7 cellular contexts compared by ENCODE assay signal in the genomic region with DNA sequence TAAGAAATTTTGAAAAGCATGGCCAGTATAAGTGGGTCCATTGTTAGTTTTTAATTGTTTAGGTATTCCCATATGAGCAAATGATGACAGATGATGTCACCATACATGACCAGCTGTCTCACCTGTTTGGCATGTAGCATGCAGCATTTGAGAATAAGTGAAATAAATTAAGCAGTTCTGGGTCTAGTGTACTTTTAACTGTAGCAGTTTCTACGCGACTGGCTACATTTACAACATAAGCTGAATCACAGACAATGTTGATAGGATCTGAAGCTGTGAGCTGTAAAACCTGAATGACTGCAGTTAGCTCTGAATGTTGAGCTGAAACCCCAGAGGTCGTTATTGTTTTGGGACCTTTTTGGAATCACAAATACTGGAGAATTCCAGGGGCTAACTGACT. TPM values are rescaled to one million over a fixed set of nuclear protein-coding genes. Genes with fewer than 3 reads are reported as not detected.
DNase-seq lines count a peak whose midpoint lies in the region; ATAC-seq and TF ChIP-seq lines count a peak whose summit lies in the region.
"Not testable (repeated sequence)": the region's sequence is repeated elsewhere in the genome, so short reads cannot be mapped to it uniquely, and the experiment has no call there.

No MANE protein-coding gene starts in this region.

- H4K8ac ChIP-seq in IMR-90 (ENCODE audit: low read depth in 2 of 2, low read length in 2 of 2), result not testable (repeated sequence)

- H3K4me2 ChIP-seq in IMR-90 (ENCODE audit: low read depth, low read length); mammary epithelial cell (ENCODE audit: insufficient read depth, low read depth, low read length): not testable (repeated sequence)
- peak overlapping the region; percentile 86 for H3K4me2 ChIP-seq in hepatocyte

- H3K4ac ChIP-seq in IMR-90 (ENCODE audit: low read depth, low read length), result not testable (repeated sequence)

- not testable (repeated sequence) for H3K23ac ChIP-seq in IMR-90 (ENCODE audit: low read depth, low read length)

- H3K36me3 ChIP-seq in IMR-90 (ENCODE audit: control insufficient read depth, insufficient read depth, low read length), result peaks cover 34% of the 10 kb centered on the region
- peaks cover 11% of the 10 kb centered on the region for H3K36me3 ChIP-seq in mammary epithelial cell (ENCODE audit: insufficient read depth, low read length)
- peaks cover 20% of the 10 kb centered on the region for H3K36me3 ChIP-seq in hepatocyte (replicated peaks; ENCODE audit: insufficient read depth, low read depth)

- H4K91ac ChIP-seq in IMR-90 (ENCODE audit: insufficient read depth, low read depth, low read length), result not testable (repeated sequence)

- not testable (repeated sequence) for TF ChIP-seq POLR2A in IMR-90 (IDR thresholded peaks at IDR 0.05; ENCODE audit: low read depth, low read length)

- not testable (repeated sequence) for H3K9me2 ChIP-seq in hepatocyte (replicated peaks; ENCODE audit: insufficient read depth)

- peaks cover 21% of the 10 kb centered on the region for H3K9me3 ChIP-seq in IMR-90 (ENCODE audit: control insufficient read depth, insufficient read depth, low read length)
- H3K9me3 ChIP-seq in mammary epithelial cell (replicated peaks; ENCODE audit: insufficient read depth, low read length), result peaks cover 25% of the 10 kb centered on the region
- H3K9me3 ChIP-seq in hepatocyte (ENCODE audit: low read depth), result peaks cover 16% of the 10 kb centered on the region

- not testable (repeated sequence) for H3K18ac ChIP-seq in IMR-90 (ENCODE audit: low read depth, low read length)

- not testable (repeated sequence) for H2AK9ac ChIP-seq in IMR-90 (replicated peaks; ENCODE audit: low read depth, low read length, poor library complexity)

- POLR2A ChIA-PET in IMR-90 (lab: Charles Lee; ENCODE audit: unreplicated experiment), result not testable (repeated sequence)

- in situ Hi-C loops in IMR-90 (cut with MboI; ENCODE audit: low sequenced_read_pairs); mammary epithelial cell (cut with MboI; ENCODE audit: low sequenced_read_pairs in 2 of 2): not testable (repeated sequence)

- dilution Hi-C loops in IMR-90 (cut with HindIII; ENCODE audit: low sequenced_read_pairs, unreplicated experiment); mammary epithelial cell (cut with HindIII; ENCODE audit: low sequenced_read_pairs): not testable (repeated sequence)

- not testable (repeated sequence) for H3K27ac ChIP-seq in IMR-90 (ENCODE audit: insufficient read depth, low read length); mammary epithelial cell (ENCODE audit: insufficient read depth, low read depth, low read length)
- peak overlapping the region; percentile 49 for H3K27ac ChIP-seq in VCaP
- H3K27ac ChIP-seq in hepatocyte, result peak overlapping the region; percentile 56

- not testable (repeated sequence) for ATAC-seq in IMR-90 (ENCODE audit: low read depth)

- intact Hi-C loops in IMR-90 (cut with micrococcal nuclease); mammary epithelial cell (cut with micrococcal nuclease): not testable (repeated sequence)

- WGBS in IMR-90 (ENCODE audit: extremely low coverage in 2 of 2, insufficient read length in 1 of 2), 2 experiments, result 57% methylated on average over 1 of the region's 3 CpGs; no CpG with 5 or more reads in 1 of the 2 experiments
- 67% methylated on average over 3 of the region's 3 CpGs for WGBS in mammary epithelial cell (ENCODE audit: low coverage, missing lambda C conversion rate)
- WGBS in hepatocyte (ENCODE audit: low lambda C conversion rate, missing lambda C conversion rate), result 44% methylated on average over 3 of the region's 3 CpGs

- not testable (repeated sequence) for BruUV-seq in IMR-90 (replicated peaks; lab: Mats Ljungman, UMichigan); mammary epithelial cell (replicated peaks; lab: Mats Ljungman, UMichigan)

- H2AFZ ChIP-seq in IMR-90 (replicated peaks; ENCODE audit: low read length, poor library complexity); mammary epithelial cell (ENCODE audit: low read depth, low read length); hepatocyte: not testable (repeated sequence)

- H2BK15ac ChIP-seq in IMR-90 (ENCODE audit: low read depth, low read length), result not testable (repeated sequence)

- not testable (repeated sequence) for H2AK5ac ChIP-seq in IMR-90 (ENCODE audit: low read depth, low read length)

- H3K79me1 ChIP-seq in IMR-90 (ENCODE audit: low read depth in 1 of 2, low read length in 2 of 2), result peaks cover 11 to 14% of the 10 kb centered on the region in 2 experiments

- H3K9ac ChIP-seq in IMR-90 (ENCODE audit: low read depth, low read length); mammary epithelial cell (ENCODE audit: insufficient read depth, low read length): not testable (repeated sequence)

- not testable (repeated sequence) for TF ChIP-seq RAD21 in IMR-90 (IDR thresholded peaks at IDR 0.05; ENCODE audit: low read length)

- not testable (repeated sequence) for H3K4me3 ChIP-seq in IMR-90 (ENCODE audit: insufficient read depth, low read depth, low read length); mammary epithelial cell (replicated peaks in 1 of 3; ENCODE audit: insufficient read depth in 1 of 3, low read depth in 2 of 3, low read length in 3 of 3); fibroblast of mammary gland (ENCODE audit: control insufficient read depth, low read depth, low read length); hepatocyte

- H3K14ac ChIP-seq in IMR-90 (replicated peaks; ENCODE audit: low read depth, low read length), result not testable (repeated sequence)

- H3K4me1 ChIP-seq in IMR-90 (ENCODE audit: control insufficient read depth, insufficient read depth, low read length); mammary epithelial cell (ENCODE audit: insufficient read depth, low read length); hepatocyte (ENCODE audit: insufficient read depth): not testable (repeated sequence)

- TF ChIP-seq CTCF in IMR-90 (conservative IDR thresholded peaks at IDR 0.05; ENCODE audit: low read depth, low read length); VCaP (conservative IDR thresholded peaks at IDR 0.05); mammary epithelial cell (conservative IDR thresholded peaks at IDR 0.05 in 1 of 2, IDR thresholded peaks at IDR 0.05 in 1 of 2; ENCODE audit: extremely low read depth in 1 of 2, insufficient read depth in 1 of 2, low read depth in 1 of 2, low read length in 2 of 2); fibroblast of mammary gland (conservative IDR thresholded peaks at IDR 0.05; ENCODE audit: control insufficient read depth, insufficient read depth, low read depth, low read length); hepatocyte (IDR thresholded peaks at IDR 0.05; ENCODE audit: poor library complexity): not testable (repeated sequence)

- not testable (repeated sequence) for H2BK120ac ChIP-seq in IMR-90 (ENCODE audit: low read depth, low read length)

- H4K5ac ChIP-seq in IMR-90 (ENCODE audit: low read depth, low read length), result not testable (repeated sequence)

- CTCF ChIA-PET in IMR-90 (lab: Yijun Ruan, JAX); mammary epithelial cell (lab: Charles Lee; ENCODE audit: low non-redundant PET): not testable (repeated sequence)

- H2BK5ac ChIP-seq in IMR-90 (ENCODE audit: low read depth, low read length, poor library complexity, severe bottlenecking), result not testable (repeated sequence)

- not testable (repeated sequence) for H2BK20ac ChIP-seq in IMR-90 (ENCODE audit: low read depth, low read length)

- not testable (repeated sequence) for H3K9me1 ChIP-seq in IMR-90 (ENCODE audit: insufficient read depth, low read length)

- DNase-seq in EL, result peak; percentile 28
- DNase-seq in IMR-90, result peak; percentile 65
- peak; percentile 52 for DNase-seq in mammary epithelial cell
- DNase-seq in fibroblast of mammary gland (ENCODE audit: low read depth), result peak; percentile 10
- peak; percentile 11 for DNase-seq in hepatocyte (ENCODE audit: low spot score)
- DNase-seq in renal cortical epithelial cell (ENCODE audit: low read depth), result peak; percentile 26

- not testable (repeated sequence) for H3K56ac ChIP-seq in IMR-90 (ENCODE audit: extremely low read depth, insufficient read depth, low read length)

- H4K20me1 ChIP-seq in IMR-90 (ENCODE audit: insufficient read depth, low read length); mammary epithelial cell (ENCODE audit: insufficient read depth, low read length); hepatocyte (ENCODE audit: insufficient read depth, poor library complexity, severe bottlenecking): not testable (repeated sequence)

- not testable (repeated sequence) for H3K79me2 ChIP-seq in mammary epithelial cell (ENCODE audit: insufficient read depth, low read length)
- H3K79me2 ChIP-seq in hepatocyte, result peaks cover 15% of the 10 kb centered on the region

- not testable (repeated sequence) for H3K27me3 ChIP-seq in IMR-90 (ENCODE audit: control insufficient read depth, insufficient read depth, low read length); mammary epithelial cell (ENCODE audit: insufficient read depth, low read length); hepatocyte

RNA-seq across cellular contexts. Expression of gene ZNF627, which starts 25.1 kb away (rescaled TPM):
- total RNA-seq in IMR-90 (2012; rRNA removed), result 32.8 and 34.4 TPM in 2 replicates
- polyA plus RNA-seq in IMR-90 (2012; rRNA removed), result 4.3 and 6.3 TPM in 2 replicates
- 1.3 and 1.7 TPM in 2 replicates for polyA plus RNA-seq in IMR-90 (2012; cell fraction: cytosol; rRNA removed)
- polyA plus RNA-seq in IMR-90 (2012; cell fraction: nucleus; rRNA removed; ENCODE audit: low replicate concordance), result 1.1 and 9.2 TPM in 2 replicates
- 10 to 100 TPM in 1 of 2 donors, 1 to 10 TPM in 1; 7.4 to 18.5 TPM for total RNA-seq in mammary epithelial cell
- 4.3 TPM for polyA plus RNA-seq in mammary epithelial cell
- polyA minus RNA-seq in mammary epithelial cell, result 3.7 TPM
- 20.7 and 21.2 TPM in 2 replicates for total RNA-seq in hepatocyte
- polyA plus RNA-seq in hepatocyte, result 7.8 and 12.5 TPM in 2 replicates
- total RNA-seq in renal cortical epithelial cell, result 34.0 and 38.3 TPM in 2 replicates

RNA-seq across cellular contexts. Expression of gene ACP5, which starts 45.0 kb away (rescaled TPM):
- total RNA-seq in IMR-90 (2012; rRNA removed) (0.28 and 0.54 TPM in 2 replicates), mammary epithelial cell (10 to 100 TPM in 1 of 2 donors, 1 to 10 TPM in 1; 9.8 to 12.0 TPM), hepatocyte (16.6 and 18.1 TPM in 2 replicates), renal cortical epithelial cell (0.60 and 3.1 TPM in 2 replicates)
- polyA plus RNA-seq in IMR-90 (2012; rRNA removed) (0.76 and 1.2 TPM in 2 replicates), mammary epithelial cell (24.4 TPM), hepatocyte (6.5 and 7.2 TPM in 2 replicates)
- 0.73 and 1.9 TPM in 2 replicates for polyA plus RNA-seq in IMR-90 (2012; cell fraction: cytosol; rRNA removed)
- polyA plus RNA-seq in IMR-90 (2012; cell fraction: nucleus; rRNA removed; ENCODE audit: low replicate concordance), result 0.78 and 1.0 TPM in 2 replicates
- 44.7 TPM for polyA minus RNA-seq in mammary epithelial cell

Comparison
In these comparisons a context has a peak if more than half of its experiments do, and no peak if none do; other contexts are left out.
1. DNase-seq: peak in every context shown above with its lines; median percentile 65 in IMR-90; 52 in mammary epithelial cell; 28 in EL; 26 in renal cortical epithelial cell; 11 in hepatocyte; 10 in fibroblast of mammary gland.